Comparison of ENCODE assay signal across 1 cellular context in the genomic region with DNA sequence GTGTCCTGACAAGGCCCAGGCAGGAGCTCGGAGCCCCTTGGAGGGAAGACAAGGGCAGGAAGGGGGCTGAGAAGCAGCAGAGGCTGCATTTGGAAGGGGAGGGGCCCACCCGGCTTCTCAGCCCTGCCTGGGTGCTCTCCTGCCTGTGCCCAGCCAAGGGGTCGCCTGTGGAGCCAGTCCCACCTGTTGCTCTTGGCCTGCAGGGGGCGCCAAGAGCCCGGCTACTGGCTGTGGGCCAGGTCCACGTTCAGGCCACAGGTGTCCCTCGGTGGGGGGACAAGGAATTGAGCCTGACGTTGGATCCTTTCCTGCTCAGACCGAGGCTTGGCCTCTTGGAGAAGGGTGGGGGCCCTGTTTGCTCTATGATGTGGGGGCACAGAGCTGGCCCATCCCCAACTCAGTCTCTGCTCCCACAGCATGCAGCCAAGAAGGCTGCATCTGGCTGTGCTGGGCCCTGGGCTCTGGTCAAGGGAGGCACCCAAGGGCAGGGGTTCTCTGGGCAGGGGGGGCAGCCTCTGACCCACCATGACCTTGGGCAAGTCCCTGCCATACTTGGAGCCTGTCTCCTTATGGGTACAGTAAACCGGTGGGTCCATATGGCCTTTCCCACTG.
A peak's percentile ranks its signal among the peaks of the same experiment; 100 is the strongest.
TF ChIP-seq lines count a peak whose summit lies in the region.

No MANE protein-coding gene starts in this region.

TF ChIP-seq in GM12878, 131 proteins besides CTCF, POLR2A, EP300 and RAD21 (continued from another document):
- TF ChIP-seq, protein P1, sequence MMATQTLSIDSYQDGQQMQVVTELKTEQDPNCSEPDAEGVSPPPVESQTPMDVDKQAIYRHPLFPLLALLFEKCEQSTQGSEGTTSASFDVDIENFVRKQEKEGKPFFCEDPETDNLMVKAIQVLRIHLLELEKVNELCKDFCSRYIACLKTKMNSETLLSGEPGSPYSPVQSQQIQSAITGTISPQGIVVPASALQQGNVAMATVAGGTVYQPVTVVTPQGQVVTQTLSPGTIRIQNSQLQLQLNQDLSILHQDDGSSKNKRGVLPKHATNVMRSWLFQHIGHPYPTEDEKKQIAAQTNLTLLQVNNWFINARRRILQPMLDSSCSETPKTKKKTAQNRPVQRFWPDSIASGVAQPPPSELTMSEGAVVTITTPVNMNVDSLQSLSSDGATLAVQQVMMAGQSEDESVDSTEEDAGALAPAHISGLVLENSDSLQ (IDR thresholded peaks at IDR 0.05): no peak
- TF ChIP-seq SMC3 (IDR thresholded peaks at IDR 0.05; ENCODE audit: borderline replicate concordance, low read length) (peak; percentile 95), KLF5 (IDR thresholded peaks at IDR 0.05; ENCODE audit: partially characterized antibody) (no peak), TCF12 (IDR thresholded peaks at IDR 0.05; ENCODE audit: low read depth, low read length) (0 out of 2 replicates have a peak, but pooled peaks have one; percentile 51), KAT2A (conservative IDR thresholded peaks at IDR 0.05; ENCODE audit: control insufficient read depth, low read depth, low read length) (no peak), EED (IDR thresholded peaks at IDR 0.05; ENCODE audit: low read depth) (no peak)
- TF ChIP-seq, protein P2, sequence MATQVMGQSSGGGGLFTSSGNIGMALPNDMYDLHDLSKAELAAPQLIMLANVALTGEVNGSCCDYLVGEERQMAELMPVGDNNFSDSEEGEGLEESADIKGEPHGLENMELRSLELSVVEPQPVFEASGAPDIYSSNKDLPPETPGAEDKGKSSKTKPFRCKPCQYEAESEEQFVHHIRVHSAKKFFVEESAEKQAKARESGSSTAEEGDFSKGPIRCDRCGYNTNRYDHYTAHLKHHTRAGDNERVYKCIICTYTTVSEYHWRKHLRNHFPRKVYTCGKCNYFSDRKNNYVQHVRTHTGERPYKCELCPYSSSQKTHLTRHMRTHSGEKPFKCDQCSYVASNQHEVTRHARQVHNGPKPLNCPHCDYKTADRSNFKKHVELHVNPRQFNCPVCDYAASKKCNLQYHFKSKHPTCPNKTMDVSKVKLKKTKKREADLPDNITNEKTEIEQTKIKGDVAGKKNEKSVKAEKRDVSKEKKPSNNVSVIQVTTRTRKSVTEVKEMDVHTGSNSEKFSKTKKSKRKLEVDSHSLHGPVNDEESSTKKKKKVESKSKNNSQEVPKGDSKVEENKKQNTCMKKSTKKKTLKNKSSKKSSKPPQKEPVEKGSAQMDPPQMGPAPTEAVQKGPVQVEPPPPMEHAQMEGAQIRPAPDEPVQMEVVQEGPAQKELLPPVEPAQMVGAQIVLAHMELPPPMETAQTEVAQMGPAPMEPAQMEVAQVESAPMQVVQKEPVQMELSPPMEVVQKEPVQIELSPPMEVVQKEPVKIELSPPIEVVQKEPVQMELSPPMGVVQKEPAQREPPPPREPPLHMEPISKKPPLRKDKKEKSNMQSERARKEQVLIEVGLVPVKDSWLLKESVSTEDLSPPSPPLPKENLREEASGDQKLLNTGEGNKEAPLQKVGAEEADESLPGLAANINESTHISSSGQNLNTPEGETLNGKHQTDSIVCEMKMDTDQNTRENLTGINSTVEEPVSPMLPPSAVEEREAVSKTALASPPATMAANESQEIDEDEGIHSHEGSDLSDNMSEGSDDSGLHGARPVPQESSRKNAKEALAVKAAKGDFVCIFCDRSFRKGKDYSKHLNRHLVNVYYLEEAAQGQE (IDR thresholded peaks at IDR 0.05; ENCODE audit: low read depth, low read length): no peak
